Comparison of ENCODE assay signal across 8 cellular contexts in genomic region chr18:32040936-32041335, GRCh38. TPM values are rescaled to one million over a fixed set of nuclear protein-coding genes. Genes with fewer than 3 reads are reported as not detected.
DNase-seq lines count a peak whose midpoint lies in the region; ATAC-seq and TF ChIP-seq lines count a peak whose summit lies in the region.

No MANE protein-coding gene starts in this region.

- no peaks in the 10 kb centered on the region for H3K36me3 ChIP-seq in WERI-Rb-1

- peak; percentile 93 to 97 for ATAC-seq in activated CD4-positive, CD25-positive, alpha-beta regulatory T cell treated with anti-CD3 and anti-CD28 coated beads, Interleukin-2, amount 50 U/mL, for 24 hours
- ATAC-seq in activated T-helper 17 cell treated with anti-CD3 and anti-CD28 coated beads, Interleukin-2, amount 50 U/mL, for 72 hours (replicated peaks) = peak; percentile 88
- ATAC-seq in stimulated activated effector memory CD8-positive, alpha-beta T cell treated with anti-CD3 and anti-CD28 coated beads, Interleukin-12 subunit alpha, Interleukin-12 subunit beta, amount 100 ng/mL, for 72 hours = peak; percentile 93

- H3K27me3 Mint-ChIP-seq in activated T-helper 17 cell treated with anti-CD3 and anti-CD28 coated beads, Interleukin-2, amount 50 U/mL, for 72 hours = no peaks in the 10 kb centered on the region

- peaks cover 79% of the 10 kb centered on the region for H3K36me3 Mint-ChIP-seq in activated T-helper 17 cell treated with anti-CD3 and anti-CD28 coated beads, Interleukin-2, amount 50 U/mL, for 72 hours (ENCODE audit: low read depth)
- peaks cover 68% of the 10 kb centered on the region for H3K36me3 Mint-ChIP-seq in stimulated activated effector memory CD8-positive, alpha-beta T cell treated with anti-CD3 and anti-CD28 coated beads, Interleukin-12 subunit alpha, Interleukin-12 subunit beta, amount 100 ng/mL, for 72 hours

- H3K27ac ChIP-seq in WERI-Rb-1 = no peak overlapping the region

- H3K9me3 ChIP-seq in WERI-Rb-1 (ENCODE audit: severe bottlenecking) = no peaks in the 10 kb centered on the region

- H3K4me3 Mint-ChIP-seq in activated T-helper 17 cell treated with anti-CD3 and anti-CD28 coated beads, Interleukin-2, amount 50 U/mL, for 72 hours = peak overlapping the region; percentile 81
- H3K4me3 Mint-ChIP-seq in stimulated activated effector memory CD8-positive, alpha-beta T cell treated with anti-CD3 and anti-CD28 coated beads, Interleukin-12 subunit alpha, Interleukin-12 subunit beta, amount 100 ng/mL, for 72 hours = peak overlapping the region; percentile 57

- H3K4me1 Mint-ChIP-seq in activated T-helper 17 cell treated with anti-CD3 and anti-CD28 coated beads, Interleukin-2, amount 50 U/mL, for 72 hours = peaks cover 34% of the 10 kb centered on the region
- peaks cover 60% of the 10 kb centered on the region for H3K4me1 Mint-ChIP-seq in stimulated activated effector memory CD8-positive, alpha-beta T cell treated with anti-CD3 and anti-CD28 coated beads, Interleukin-12 subunit alpha, Interleukin-12 subunit beta, amount 100 ng/mL, for 72 hours

- H3K4me3 ChIP-seq in WERI-Rb-1 (ENCODE audit: low read depth, low read length) = no peak overlapping the region

- no peak for DNase-seq in activated CD4-positive, CD25-positive, alpha-beta regulatory T cell treated with anti-CD3 and anti-CD28 coated beads, Interleukin-2, amount 50 U/mL, for 72 hours
- peak; percentile 62 for DNase-seq in HT-29 (ENCODE audit: low spot score)
- DNase-seq in stimulated activated effector memory CD8-positive, alpha-beta T cell treated with anti-CD3 and anti-CD28 coated beads, Interleukin-12 subunit alpha, Interleukin-12 subunit beta, amount 100 ng/mL, for 72 hours (ENCODE audit: low spot score in 2 of 2) = no peak
- DNase-seq in WERI-Rb-1 = no peak
- no peak for DNase-seq in germinal center (ENCODE audit: low spot score)
- DNase-seq in DMS114 treated with DMSO at 0.1 percent for 48 hours (lab: John Stamatoyannopoulos, UW; ENCODE audit: unreplicated experiment) = no peak

- H3K27me3 ChIP-seq in WERI-Rb-1 (ENCODE audit: insufficient read depth, low read depth, severe bottlenecking) = no peaks in the 10 kb centered on the region

- H3K9me3 Mint-ChIP-seq in activated T-helper 17 cell treated with anti-CD3 and anti-CD28 coated beads, Interleukin-2, amount 50 U/mL, for 72 hours = no peaks in the 10 kb centered on the region
- no peaks in the 10 kb centered on the region for H3K9me3 Mint-ChIP-seq in stimulated activated effector memory CD8-positive, alpha-beta T cell treated with anti-CD3 and anti-CD28 coated beads, Interleukin-12 subunit alpha, Interleukin-12 subunit beta, amount 100 ng/mL, for 72 hours

- no peak for TF ChIP-seq CTCF in WERI-Rb-1 (IDR thresholded peaks at IDR 0.05; ENCODE audit: low read depth, low read length)

- peak overlapping the region; percentile 39 for H3K27ac Mint-ChIP-seq in activated T-helper 17 cell treated with anti-CD3 and anti-CD28 coated beads, Interleukin-2, amount 50 U/mL, for 72 hours
- H3K27ac Mint-ChIP-seq in stimulated activated effector memory CD8-positive, alpha-beta T cell treated with anti-CD3 and anti-CD28 coated beads, Interleukin-12 subunit alpha, Interleukin-12 subunit beta, amount 100 ng/mL, for 72 hours = peak overlapping the region; percentile 88

RNA-seq across cellular contexts. Expression of gene RNF125, which starts 22.3 kb away (rescaled TPM):
- 1.7 and 2.1 TPM in 2 replicates for total RNA-seq in HT-29 (2014; rRNA removed; shearing (Covaris generic))
- total RNA-seq in activated T-helper 17 cell treated with anti-CD3 and anti-CD28 coated beads, Interleukin-2, amount 50 U/mL, for 72 hours = 10 to 100 TPM; 14.5 to 16.1 TPM

RNA-seq across cellular contexts. Expression of gene RNF138, which starts 50.7 kb away (rescaled TPM):
- 30.8 and 43.0 TPM in 2 replicates for total RNA-seq in HT-29 (2014; rRNA removed; shearing (Covaris generic))
- 10 to 100 TPM; 43.3 to 51.2 TPM for total RNA-seq in activated T-helper 17 cell treated with anti-CD3 and anti-CD28 coated beads, Interleukin-2, amount 50 U/mL, for 72 hours
